Comparison of ENCODE assay signal across 23 cellular contexts in the genomic region with DNA sequence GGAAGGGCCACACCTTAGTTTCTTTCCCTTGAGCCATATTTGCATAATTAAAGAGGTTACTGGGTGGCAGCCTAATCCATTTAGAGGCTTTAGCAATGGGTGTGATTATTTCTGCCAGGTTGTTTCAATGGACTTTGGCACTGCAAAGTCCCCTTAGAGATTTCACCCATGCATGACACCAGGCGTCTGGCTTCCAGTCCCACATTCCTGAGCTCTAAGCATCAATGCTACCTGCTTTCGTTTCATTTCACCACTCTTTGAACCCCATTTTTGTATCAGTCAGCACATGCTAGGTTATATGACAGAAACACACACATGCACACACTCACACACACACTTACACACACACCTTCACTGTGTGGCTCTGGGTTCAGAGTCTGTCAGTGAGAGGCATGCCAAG.
DNase-seq lines count a peak whose midpoint lies in the region; ATAC-seq, FAIRE-seq and TF ChIP-seq lines count a peak whose summit lies in the region.
"Had no signal": no experiment of that assay in that cellular context is flagged by ENCODE, and none has a peak within 500 bp of the region (broad histone marks: within the 10 kb centered on the region; RNA-seq: fewer than 3 reads in every experiment).

No MANE protein-coding gene starts in this region.

- DNase-seq in NCI-H524 treated with DMSO at 0.1 percent for 48 hours (lab: John Stamatoyannopoulos, UW) = peak; percentile 7
- DNase-seq in H1 (ENCODE audit: low read depth in 1 of 2, low spot score in 2 of 2) = no peak
- DNase-seq in mucosa of gallbladder (ENCODE audit: low spot score) = peak; percentile 42
- DNase-seq in naive thymus-derived CD4-positive, alpha-beta T cell = no peak
- no peak for DNase-seq in H7
- DNase-seq in NCI-H187 treated with DMSO at 0.1 percent for 48 hours (lab: John Stamatoyannopoulos, UW) = no peak
- DNase-seq: C1 segment of cervical spinal cord; CD4-positive, alpha-beta memory T cell; GF-D8; IMR-90; KG1; MG63; NCI-H1048; NCI-H1417; NCI-H1694; NCI-H2081; NCI-H2227 treated with DMSO at 0.1 percent for 48 hours; NCI-H774; SHP77 had no signal

- H3K56ac ChIP-seq in H1 (replicated peaks; ENCODE audit: insufficient read length, low read depth, low read length) = no peak overlapping the region

- TF ChIP-seq POLR2A in H1 (IDR thresholded peaks at IDR 0.05; ENCODE audit: control extremely low read depth in 1 of 2, low read depth in 2 of 2, low read length in 2 of 2) = no peak

- no peak for TF ChIP-seq EP300 in H1 (IDR thresholded peaks at IDR 0.05; ENCODE audit: borderline replicate concordance in 1 of 2, low read depth in 2 of 2, low read length in 2 of 2)

- H3K79me1 ChIP-seq in H1 (ENCODE audit: low read depth, low read length) = no peaks in the 10 kb centered on the region

- H3K27ac ChIP-seq in H1 (ENCODE audit: low read depth, low read length) = no peak overlapping the region
- no peak overlapping the region for H3K27ac ChIP-seq in naive thymus-derived CD4-positive, alpha-beta T cell (ENCODE audit: low read depth, low read length)
- H3K27ac ChIP-seq: RWPE1 had no signal

- H3K4me1 ChIP-seq in H1 (replicated peaks in 1 of 4; ENCODE audit: control insufficient read depth in 3 of 4, insufficient read depth in 4 of 4, low read length in 3 of 4) = no peaks in the 10 kb centered on the region
- H3K4me1 ChIP-seq in naive thymus-derived CD4-positive, alpha-beta T cell (ENCODE audit: control insufficient read depth in 2 of 2, insufficient read depth in 2 of 2, low read length in 2 of 2) = no peaks in the 10 kb centered on the region

- no peak overlapping the region for H2BK20ac ChIP-seq in H1 (ENCODE audit: low read length)

- 0 out of 2 replicates have a peak overlapping the region, but pooled peaks have one; percentile 27 for H2BK12ac ChIP-seq in H1 (ENCODE audit: low read depth, low read length)

- no peaks in the 10 kb centered on the region for H3K79me2 ChIP-seq in H1 (ENCODE audit: control insufficient read depth in 1 of 2, insufficient read depth in 2 of 2, low read length in 2 of 2)

- POLR2A ChIA-PET in H1 (lab: Charles Lee; ENCODE audit: partially characterized antibody) = no interaction called here
- POLR2A ChIA-PET in naive thymus-derived CD4-positive, alpha-beta T cell (lab: Charles Lee) = no interaction called here

- no peak overlapping the region for H3K23ac ChIP-seq in H1 (ENCODE audit: insufficient read length)

- no peak for FAIRE-seq in H1 (lab: Jason Lieb, UNC)
- FAIRE-seq: GM12891 had no signal

- no peak overlapping the region for H2BK5ac ChIP-seq in H1 (ENCODE audit: low read depth, low read length)

- no peak overlapping the region for H3K4ac ChIP-seq in H1 (replicated peaks; ENCODE audit: insufficient read length, low read depth, low read length)

- no peak overlapping the region for H4K5ac ChIP-seq in H1 (ENCODE audit: insufficient read length, low read depth, low read length)

- no peak for TF ChIP-seq RAD21 in H1 (IDR thresholded peaks at IDR 0.05 in 1 of 2, conservative IDR thresholded peaks at IDR 0.05 in 1 of 2; ENCODE audit: low read depth in 2 of 2, low read length in 2 of 2)

- H2AK5ac ChIP-seq in H1 (ENCODE audit: low read depth, low read length) = no peak overlapping the region

- no peak overlapping the region for H3K27ac Mint-ChIP-seq in naive thymus-derived CD4-positive, alpha-beta T cell
- H3K27ac Mint-ChIP-seq: CD4-positive, alpha-beta memory T cell had no signal

- WGBS in H1 (ENCODE audit: extremely low coverage in 1 of 2, insufficient coverage in 1 of 2, insufficient read length in 1 of 2, insufficient replicate concordance in 2 of 2, low coverage in 1 of 2, low lambda C conversion rate in 2 of 2, missing lambda C conversion rate in 1 of 2), 2 experiments = 91% methylated on average over 2 of the region's 2 CpGs; no CpG with 5 or more reads in 1 of the 2 experiments

- H3K36me3 Mint-ChIP-seq in naive thymus-derived CD4-positive, alpha-beta T cell = peaks cover 0 to 2% (median 0%) of the 10 kb centered on the region in 5 donors
- H3K36me3 Mint-ChIP-seq: CD4-positive, alpha-beta memory T cell had no signal

- H2AFZ ChIP-seq in H1 (ENCODE audit: low read length) = no peak overlapping the region

- no peak for TF ChIP-seq CTCF in H1 (IDR thresholded peaks at IDR 0.05; ENCODE audit: control extremely low read depth in 1 of 3, insufficient read depth in 1 of 3, low read depth in 1 of 3, low read length in 3 of 3)

- no peaks in the 10 kb centered on the region for H3K9me3 ChIP-seq in H1 (ENCODE audit: insufficient read depth in 2 of 2, low read depth in 1 of 2, low read length in 1 of 2)
- no peaks in the 10 kb centered on the region for H3K9me3 ChIP-seq in naive thymus-derived CD4-positive, alpha-beta T cell (ENCODE audit: control insufficient read depth in 2 of 3, low read length in 3 of 3)
- H3K9me3 ChIP-seq: MG63 had no signal

- CTCF ChIA-PET in H1 (lab: Charles Lee; ENCODE audit: partially characterized antibody) = interaction anchor here (2.7 kb wide), 1 partner anchor 34 kb away, joined by 9 read pairs; no protein-coding TSS in a partner anchor
- CTCF ChIA-PET in naive thymus-derived CD4-positive, alpha-beta T cell (lab: Charles Lee) = no interaction called here

- no peaks in the 10 kb centered on the region for H3K27me3 Mint-ChIP-seq in naive thymus-derived CD4-positive, alpha-beta T cell
- H3K27me3 Mint-ChIP-seq: CD4-positive, alpha-beta memory T cell had no signal

- H3K4me3 ChIP-seq in H1 (ENCODE audit: extremely low read depth in 1 of 4, insufficient read depth in 2 of 4, low read depth in 3 of 4, low read length in 4 of 4) = no peak overlapping the region
- no peak overlapping the region for H3K4me3 ChIP-seq in naive thymus-derived CD4-positive, alpha-beta T cell (ENCODE audit: low read length)
- no peak overlapping the region for H3K4me3 ChIP-seq in H7 (ENCODE audit: insufficient read depth, low read depth, low read length)
- H3K4me3 ChIP-seq: MG63 had no signal

- no peak overlapping the region for H2BK15ac ChIP-seq in H1 (ENCODE audit: low read length)

- H3K23me2 ChIP-seq in H1 (ENCODE audit: low read depth, low read length) = no peaks in the 10 kb centered on the region

- no peak for ATAC-seq in naive thymus-derived CD4-positive, alpha-beta T cell
- ATAC-seq in GM18520 (IDR thresholded peaks at IDR 0.05; ENCODE audit: unreplicated experiment) = no peak
- ATAC-seq: Panc1 had no signal

- H4K8ac ChIP-seq in H1 (ENCODE audit: extremely low read depth, insufficient read depth, low read length) = no peak overlapping the region

- peaks cover 3 to 23% (median 6%) of the 10 kb centered on the region in 11 donors for H3K9me3 Mint-ChIP-seq in naive thymus-derived CD4-positive, alpha-beta T cell

- peaks cover 0 to 2% of the 10 kb centered on the region in 2 experiments for H4K20me1 ChIP-seq in H1 (replicated peaks in 1 of 2; ENCODE audit: control insufficient read depth in 1 of 2, insufficient read depth in 2 of 2, low read length in 2 of 2)

- H3K36me3 ChIP-seq in H1 (ENCODE audit: control insufficient read depth in 2 of 4, insufficient read depth in 4 of 4, low read length in 3 of 4) (no peaks in the 10 kb centered on the region), H7 (replicated peaks; ENCODE audit: control insufficient read depth, insufficient read depth, low read length) (no peaks in the 10 kb centered on the region)
- H3K36me3 ChIP-seq in naive thymus-derived CD4-positive, alpha-beta T cell (ENCODE audit: control insufficient read depth in 2 of 3, insufficient read depth in 3 of 3, low read length in 3 of 3) = no peaks in the 10 kb centered on the region
- H3K36me3 ChIP-seq: MG63 had no signal

- no peak overlapping the region for H2BK120ac ChIP-seq in H1 (replicated peaks; ENCODE audit: low read depth, low read length)

- no peak overlapping the region for H3K18ac ChIP-seq in H1 (ENCODE audit: extremely low read depth, low read length)

- H3K14ac ChIP-seq in H1 (ENCODE audit: insufficient read length) = no peak overlapping the region

- no peak overlapping the region for H3K4me3 Mint-ChIP-seq in naive thymus-derived CD4-positive, alpha-beta T cell
- H3K4me3 Mint-ChIP-seq: CD4-positive, alpha-beta memory T cell had no signal

- intact Hi-C loops in naive thymus-derived CD4-positive, alpha-beta T cell (cut with micrococcal nuclease) = no loop called here

- H3K9ac ChIP-seq in H1 (replicated peaks in 1 of 4; ENCODE audit: extremely low read depth in 1 of 4, low read depth in 3 of 4, low read length in 3 of 4) = no peak overlapping the region

- H3K4me1 Mint-ChIP-seq in naive thymus-derived CD4-positive, alpha-beta T cell = no peaks in the 10 kb centered on the region
- H3K4me1 Mint-ChIP-seq: CD4-positive, alpha-beta memory T cell had no signal

- H3K4me2 ChIP-seq in H1 (ENCODE audit: insufficient read depth in 1 of 2, low read depth in 2 of 2, low read length in 2 of 2) = no peak overlapping the region

- H3K27me3 ChIP-seq in H1 (replicated peaks in 1 of 4; ENCODE audit: control insufficient read depth in 3 of 4, extremely low read depth in 1 of 4, insufficient read depth in 3 of 4, low read length in 3 of 4) = no peaks in the 10 kb centered on the region
- H3K27me3 ChIP-seq in naive thymus-derived CD4-positive, alpha-beta T cell (ENCODE audit: control insufficient read depth in 2 of 2, insufficient read depth in 2 of 2, low read length in 2 of 2) = no peaks in the 10 kb centered on the region
- H3K27me3 ChIP-seq in H7 (ENCODE audit: control insufficient read depth, insufficient read depth, low read length) = no peaks in the 10 kb centered on the region
- H3K27me3 ChIP-seq: MG63 had no signal

- H4K91ac ChIP-seq in H1 (replicated peaks; ENCODE audit: insufficient read length, low read length) = peak overlapping the region; percentile 77

TF ChIP-seq in H1, 55 proteins besides CTCF, POLR2A, EP300 and RAD21 (continues in another document):
- TF ChIP-seq BCL11A (IDR thresholded peaks at IDR 0.05; ENCODE audit: low read depth in 2 of 2, low read length in 2 of 2) (no peak), SUZ12 (IDR thresholded peaks at IDR 0.05; ENCODE audit: low read length) (no peak), CHD1 (IDR thresholded peaks at IDR 0.05; ENCODE audit: low read depth, low read length) (no peak), RNF2 (IDR thresholded peaks at IDR 0.05; ENCODE audit: borderline replicate concordance, low read depth, low read length, missing control alignments, poor library complexity, severe bottlenecking) (no peak), JUN (IDR thresholded peaks at IDR 0.05; ENCODE audit: low read depth, low read length) (no peak)
- TF ChIP-seq, protein P1, sequence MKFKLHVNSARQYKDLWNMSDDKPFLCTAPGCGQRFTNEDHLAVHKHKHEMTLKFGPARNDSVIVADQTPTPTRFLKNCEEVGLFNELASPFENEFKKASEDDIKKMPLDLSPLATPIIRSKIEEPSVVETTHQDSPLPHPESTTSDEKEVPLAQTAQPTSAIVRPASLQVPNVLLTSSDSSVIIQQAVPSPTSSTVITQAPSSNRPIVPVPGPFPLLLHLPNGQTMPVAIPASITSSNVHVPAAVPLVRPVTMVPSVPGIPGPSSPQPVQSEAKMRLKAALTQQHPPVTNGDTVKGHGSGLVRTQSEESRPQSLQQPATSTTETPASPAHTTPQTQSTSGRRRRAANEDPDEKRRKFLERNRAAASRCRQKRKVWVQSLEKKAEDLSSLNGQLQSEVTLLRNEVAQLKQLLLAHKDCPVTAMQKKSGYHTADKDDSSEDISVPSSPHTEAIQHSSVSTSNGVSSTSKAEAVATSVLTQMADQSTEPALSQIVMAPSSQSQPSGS (IDR thresholded peaks at IDR 0.05; ENCODE audit: low read length) = no peak

Comparison
In these comparisons a context has a peak if more than half of its experiments do, and no peak if none do; other contexts are left out.
1. DNase-seq: peak in NCI-H524 treated with DMSO at 0.1 percent for 48 hours (single experiment) and mucosa of gallbladder (single experiment); none in H1 (0 of 2), naive thymus-derived CD4-positive, alpha-beta T cell (0 of 9), H7 (single experiment) and NCI-H187 treated with DMSO at 0.1 percent for 48 hours (single experiment).